In the genomic region with DNA sequence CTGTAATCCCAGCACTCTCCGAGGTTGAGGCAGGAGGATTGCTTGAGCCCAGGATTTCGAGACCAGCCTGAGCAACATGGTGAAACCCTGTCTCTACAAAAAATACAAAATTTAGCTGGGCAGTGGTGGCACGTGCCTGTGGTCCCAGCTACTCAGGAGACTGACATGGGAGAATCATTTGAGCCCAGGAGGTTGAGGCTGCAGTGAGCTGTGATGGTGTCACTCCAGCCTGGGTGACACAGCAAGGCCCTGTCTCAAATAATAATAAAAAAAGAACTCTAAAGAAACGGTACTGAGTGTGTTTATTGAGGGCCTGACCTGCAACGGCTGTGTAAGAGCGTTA, we compare ENCODE assay signal across 18 cellular contexts.
"Had no signal": no experiment of that assay in that cellular context is flagged by ENCODE, and none has a peak within 500 bp of the region (broad histone marks: within the 10 kb centered on the region; RNA-seq: fewer than 3 reads in every experiment).

No MANE protein-coding gene starts in this region.

- H3K9me3 ChIP-seq: body of pancreas had no signal

- H3K9me3 Mint-ChIP-seq: activated CD8-positive, alpha-beta T cell treated with anti-CD3 and anti-CD28 coated beads for 36 hours; activated T-cell treated with anti-CD3 and anti-CD28 coated beads, Interleukin-2, amount 50 U/mL, for 4 hours; immature natural killer cell; mesothelial cell of epicardium; WTC11 had no signal

- H3K27me3 ChIP-seq: body of pancreas had no signal

- H3K27me3 Mint-ChIP-seq: activated CD8-positive, alpha-beta T cell treated with anti-CD3 and anti-CD28 coated beads for 36 hours had no signal

- H3K4me3 Mint-ChIP-seq: activated CD8-positive, alpha-beta T cell treated with anti-CD3 and anti-CD28 coated beads for 36 hours; activated T-cell treated with anti-CD3 and anti-CD28 coated beads, Interleukin-2, amount 50 U/mL, for 4 hours; immature natural killer cell; mesothelial cell of epicardium; WTC11 had no signal

- H3K27ac Mint-ChIP-seq: activated CD8-positive, alpha-beta T cell treated with anti-CD3 and anti-CD28 coated beads for 36 hours had no signal

- H3K4me1 ChIP-seq: body of pancreas had no signal

- H3K4me3 ChIP-seq: body of pancreas, lung had no signal

- DNase-seq: activated CD4-positive, alpha-beta T cell treated with anti-CD3 and anti-CD28 coated beads for 4 hours; activated CD8-positive, alpha-beta T cell treated with anti-CD3 and anti-CD28 coated beads for 36 hours; activated effector memory CD4-positive, alpha-beta T cell treated with Interleukin-2 at 50 U/mL for 16 hours; activated naive CD4-positive, alpha-beta T cell treated with anti-CD3 and anti-CD28 coated beads, Interleukin-2, amount 50 U/mL, for 16 hours; activated T-cell treated with anti-CD3 and anti-CD28 coated beads, Interleukin-2, amount 50 U/mL, for 4 hours; central memory CD4-positive, alpha-beta T cell; cortex of kidney; effector CD8-positive, alpha-beta T cell; foreskin melanocyte; immature natural killer cell; stimulated activated CD4-positive, alpha-beta T cell treated with anti-CD3 and anti-CD28 coated beads, Interleukin-4, amount 100 ng/mL, for 24 hours; stimulated activated naive CD4-positive, alpha-beta T cell; T-helper 2 cell; trophoblast cell had no signal

- ATAC-seq: activated CD8-positive, alpha-beta T cell treated with anti-CD3 and anti-CD28 coated beads for 36 hours; activated T-cell treated with anti-CD3 and anti-CD28 coated beads, Interleukin-2, amount 50 U/mL, for 4 hours; WTC11 had no signal
